9 cellular contexts compared by ENCODE assay signal in genomic region chr2:29010946-29011649, GRCh38. TPM values are rescaled to one million over a fixed set of nuclear protein-coding genes. Genes with fewer than 3 reads are reported as not detected.
DNase-seq lines count a peak whose midpoint lies in the region; ATAC-seq, FAIRE-seq and TF ChIP-seq lines count a peak whose summit lies in the region.
"Had no signal": no experiment of that assay in that cellular context is flagged by ENCODE, and none has a peak within 500 bp of the region (broad histone marks: within the 10 kb centered on the region; RNA-seq: fewer than 3 reads in every experiment).

No MANE protein-coding gene starts in this region.

- no peak for ATAC-seq in activated naive CD4-positive, alpha-beta T cell treated with anti-CD3 and anti-CD28 coated beads, Interleukin-2, amount 50 U/mL, for 72 hours
- ATAC-seq in GM21526 (IDR thresholded peaks at IDR 0.05; ENCODE audit: low FRiP score, unreplicated experiment): no peak

- H3K27ac Mint-ChIP-seq in activated naive CD4-positive, alpha-beta T cell treated with anti-CD3 and anti-CD28 coated beads, Interleukin-2, amount 50 U/mL, for 72 hours: peak overlapping the region; percentile 83 to 94

- peaks cover 35% of the 10 kb centered on the region for H3K4me1 ChIP-seq in testis

- no peaks in the 10 kb centered on the region for H3K9me3 ChIP-seq in testis

- no peak for TF ChIP-seq POLR2A in testis (IDR thresholded peaks at IDR 0.05)

- 45 to 55% methylated on average over 12 to 13 of the region's 13 CpGs for WGBS in testis, 2 donors

- no peak overlapping the region for H3K27ac ChIP-seq in testis

- H3K4me3 ChIP-seq in testis: no peak overlapping the region

- H3K36me3 ChIP-seq in testis (ENCODE audit: low read depth, missing control alignments): no peaks in the 10 kb centered on the region

- no peak for TF ChIP-seq CTCF in testis (IDR thresholded peaks at IDR 0.05)

- no peaks in the 10 kb centered on the region for H3K27me3 ChIP-seq in testis

- no peak for FAIRE-seq in frontal cortex (lab: Jason Lieb, UNC)

- intact Hi-C loops in testis (cut with DNase I; ENCODE audit: low total_unique reads): no loop called here

- H3K9me3 Mint-ChIP-seq in activated naive CD4-positive, alpha-beta T cell treated with anti-CD3 and anti-CD28 coated beads, Interleukin-2, amount 50 U/mL, for 72 hours: no peaks in the 10 kb centered on the region

- no peaks in the 10 kb centered on the region for H3K36me3 Mint-ChIP-seq in activated naive CD4-positive, alpha-beta T cell treated with anti-CD3 and anti-CD28 coated beads, Interleukin-2, amount 50 U/mL, for 72 hours

- DNase-seq in NCI-H2171 treated with DMSO at 0.1 percent for 48 hours (lab: John Stamatoyannopoulos, UW) (peak; percentile 12), NCI-H2171 (lab: John Stamatoyannopoulos, UW) (no peak), left kidney (ENCODE audit: low read depth, low spot score) (peak; percentile 85), testis (peak; percentile 38), frontal cortex (ENCODE audit: low spot score in 2 of 2) (no peak), HuH-7.5 (ENCODE audit: low spot score) (no peak)
- DNase-seq in activated naive CD4-positive, alpha-beta T cell treated with anti-CD3 and anti-CD28 coated beads, Interleukin-2, amount 50 U/mL, for 72 hours (ENCODE audit: low spot score in 2 of 2): peak in 1 of 2 donors; percentile 42
- DNase-seq: NCI-H526 had no signal

RNA-seq across cellular contexts. Expression of gene TOGARAM2, which starts 30.0 kb away (rescaled TPM):
- 1 to 10 TPM in 1 of 2 donors, under 1 TPM in 1; 0.36 to 4.3 TPM for total RNA-seq in activated naive CD4-positive, alpha-beta T cell treated with anti-CD3 and anti-CD28 coated beads, Interleukin-2, amount 50 U/mL, for 72 hours
- total RNA-seq in testis: 1 to 10 TPM; 2.1 to 3.5 TPM
- polyA plus RNA-seq in testis (ENCODE audit: insufficient read depth, low read depth, low replicate concordance): 5.2 TPM
- total RNA-seq in frontal cortex: under 0.01 TPM

Comparison
In these comparisons a context has a peak if more than half of its experiments do, and no peak if none do; other contexts are left out.
1. DNase-seq: peak in NCI-H2171 treated with DMSO at 0.1 percent for 48 hours (single experiment), left kidney (single experiment) and testis (single experiment); none in NCI-H2171 (single experiment), frontal cortex (0 of 2) and HuH-7.5 (single experiment).